ENCODE assay signal across 8 cellular contexts in genomic region chr7:2864999-2865670, GRCh38. TPM values are rescaled to one million over a fixed set of nuclear protein-coding genes. Genes with fewer than 3 reads are reported as not detected.
DNase-seq lines count a peak whose midpoint lies in the region; ATAC-seq and TF ChIP-seq lines count a peak whose summit lies in the region.

No MANE protein-coding gene starts in this region.

- no peaks in the 10 kb centered on the region for H3K36me3 ChIP-seq in smooth muscle cell (ENCODE audit: low read depth)

- intact Hi-C loops in right cardiac atrium (cut with DNase I), result loop anchor here in 2 of 4 donors (5.0 to 10.0 kb wide), 2 partner anchors 292 to 1030 kb away; no protein-coding TSS in a partner anchor

- peak; percentile 94 for TF ChIP-seq CTCF in smooth muscle cell (IDR thresholded peaks at IDR 0.05; ENCODE audit: borderline replicate concordance, insufficient read depth, poor library complexity, severe bottlenecking)

- no peak overlapping the region for H2AFZ ChIP-seq in smooth muscle cell (ENCODE audit: low read depth)

- no peaks in the 10 kb centered on the region for H3K79me2 ChIP-seq in smooth muscle cell (ENCODE audit: low read depth)

- no peak overlapping the region for H3K9ac ChIP-seq in smooth muscle cell (ENCODE audit: low read depth)

- H3K9me3 ChIP-seq in right cardiac atrium (ENCODE audit: control insufficient read depth, low read length) (no peaks in the 10 kb centered on the region), smooth muscle cell (replicated peaks; ENCODE audit: low read depth) (no peaks in the 10 kb centered on the region)

- ATAC-seq in right cardiac atrium (peak; percentile 25 to 48), HG02840 (IDR thresholded peaks at IDR 0.05; ENCODE audit: low FRiP score, unreplicated experiment) (no peak)

- H3F3A ChIP-seq in smooth muscle cell (ENCODE audit: low read depth), result peaks cover 12% of the 10 kb centered on the region

- H3K4me3 ChIP-seq in right cardiac atrium (ENCODE audit: low read length) (no peak overlapping the region), smooth muscle cell (no peak overlapping the region)

- H3K27me3 ChIP-seq in right cardiac atrium (ENCODE audit: control insufficient read depth, insufficient read depth), result no peaks in the 10 kb centered on the region
- H3K27me3 ChIP-seq in smooth muscle cell (ENCODE audit: low read depth), result no peaks in the 10 kb centered on the region

- H3K4me1 ChIP-seq in right cardiac atrium (ENCODE audit: control insufficient read depth, insufficient read depth, low read length), result peaks cover 4% of the 10 kb centered on the region
- H3K4me1 ChIP-seq in smooth muscle cell (ENCODE audit: low read depth), result no peaks in the 10 kb centered on the region

- no peaks in the 10 kb centered on the region for H4K20me1 ChIP-seq in smooth muscle cell (ENCODE audit: low read depth)

- no peak overlapping the region for H3K4me2 ChIP-seq in smooth muscle cell

- DNase-seq in NCI-H1417 (lab: John Stamatoyannopoulos, UW) (peak; percentile 50 to 86 (median 55)), NCI-H1417 treated with DMSO at 0.1 percent for 48 hours (lab: John Stamatoyannopoulos, UW) (no peak), Kasumi-1 (lab: John Stamatoyannopoulos, UW) (peak; percentile 27 to 31), T-helper 1 cell (peak; percentile 39 to 70 (median 63)), amniotic epithelial cell (ENCODE audit: low read depth) (peak; percentile 64), right cardiac atrium (peak; percentile 68 to 86 (median 76)), smooth muscle cell (lab: John Stamatoyannopoulos, UW; ENCODE audit: unreplicated experiment) (peak; percentile 24)

- 59% methylated on average over 17 of the region's 17 CpGs for WGBS in right cardiac atrium
- 64% methylated on average over 17 of the region's 17 CpGs for WGBS in smooth muscle cell (ENCODE audit: low lambda C conversion rate)

- H3K27ac ChIP-seq in right cardiac atrium (ENCODE audit: low read length) (no peak overlapping the region), smooth muscle cell (ENCODE audit: low read depth) (peak overlapping the region; percentile 99)

RNA-seq across cellular contexts. Expression of gene GNA12, which starts 21.0 kb away (rescaled TPM):
- total RNA-seq in right cardiac atrium (10 to 100 TPM; 60.8 to 68.1 (median 64.4) TPM), smooth muscle cell (20.3 and 32.9 TPM in 2 replicates)
- polyA plus RNA-seq in right cardiac atrium (32.8 TPM), smooth muscle cell (34.7 and 41.2 TPM in 2 replicates)
